ENCODE assay signal across 9 cellular contexts in the genomic region with DNA sequence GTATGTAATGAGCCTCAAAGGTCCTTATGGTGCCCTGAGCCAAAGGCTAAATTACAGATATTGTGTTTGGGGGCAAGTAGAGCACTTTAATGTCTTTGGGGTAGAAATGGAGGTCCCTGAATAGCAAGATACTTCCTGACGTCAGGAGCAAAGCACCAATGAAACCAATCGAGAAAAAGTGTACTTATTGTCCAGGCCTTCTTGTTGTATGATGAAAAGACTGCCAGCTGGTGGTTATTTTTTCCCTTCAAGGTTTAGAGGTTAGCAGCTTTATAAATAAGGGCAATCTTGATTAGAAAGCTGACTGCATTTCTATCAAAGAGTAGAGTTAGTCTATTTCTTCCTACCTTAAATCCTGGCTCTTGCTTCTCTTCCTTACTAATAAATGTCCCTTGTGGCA.
DNase-seq lines count a peak whose midpoint lies in the region; TF ChIP-seq lines count a peak whose summit lies in the region.
"Had no signal": no experiment of that assay in that cellular context is flagged by ENCODE, and none has a peak within 500 bp of the region (broad histone marks: within the 10 kb centered on the region; RNA-seq: fewer than 3 reads in every experiment).

No MANE protein-coding gene starts in this region.

- H3K36me3 Mint-ChIP-seq in activated naive CD4-positive, alpha-beta T cell treated with anti-CD3 and anti-CD28 coated beads for 36 hours (ENCODE audit: low read depth): no peaks in the 10 kb centered on the region

- no peaks in the 10 kb centered on the region for H3K9me3 Mint-ChIP-seq in activated naive CD4-positive, alpha-beta T cell treated with anti-CD3 and anti-CD28 coated beads for 36 hours

- no peaks in the 10 kb centered on the region for H3K9me3 ChIP-seq in SK-N-MC (ENCODE audit: low read depth, low read length)
- H3K9me3 ChIP-seq in tibial artery: no peaks in the 10 kb centered on the region
- H3K9me3 ChIP-seq in thyroid gland: no peaks in the 10 kb centered on the region
- H3K9me3 ChIP-seq: neutrophil had no signal

- no peak for DNase-seq in activated naive CD4-positive, alpha-beta T cell treated with anti-CD3 and anti-CD28 coated beads for 36 hours
- no peak for DNase-seq in activated naive CD4-positive, alpha-beta T cell treated with anti-CD3 and anti-CD28 coated beads, Interleukin-2, amount 50 U/mL, for 16 hours
- DNase-seq in SK-N-MC (ENCODE audit: low read depth, low spot score) (no peak), fibroblast of villous mesenchyme (ENCODE audit: low read depth) (no peak), tibial artery (no peak), thyroid gland (no peak), NCI-H1417 (lab: John Stamatoyannopoulos, UW) (no peak)
- no peak for DNase-seq in effector CD4-positive, alpha-beta T cell

- H3K9ac ChIP-seq in SK-N-MC (ENCODE audit: insufficient read length): no peak overlapping the region

- intact Hi-C loops in activated naive CD4-positive, alpha-beta T cell treated with anti-CD3 and anti-CD28 coated beads for 36 hours (cut with micrococcal nuclease): loop anchor here (1.0 kb wide), 1 partner anchor 886 kb away; no protein-coding TSS in a partner anchor
- intact Hi-C loops in tibial artery (cut with DNase I; ENCODE audit: low total_unique reads) (no loop called here), thyroid gland (cut with DNase I) (no loop called here)

- H3K4me3 ChIP-seq in SK-N-MC (peak overlapping the region; percentile 66), fibroblast of villous mesenchyme (ENCODE audit: low read depth, low read length) (peak overlapping the region; percentile 37), tibial artery (peak overlapping the region; percentile 41 to 44), thyroid gland (replicated peaks in 1 of 3) (no peak overlapping the region)

- TF ChIP-seq CTCF in fibroblast of villous mesenchyme (IDR thresholded peaks at IDR 0.05; ENCODE audit: insufficient read depth, low read depth, low read length) (no peak), tibial artery (IDR thresholded peaks at IDR 0.05) (no peak), thyroid gland (IDR thresholded peaks at IDR 0.05) (no peak)

- H3K4me3 Mint-ChIP-seq in activated naive CD4-positive, alpha-beta T cell treated with anti-CD3 and anti-CD28 coated beads for 36 hours: peak overlapping the region; percentile 78

- H3K27me3 Mint-ChIP-seq in activated naive CD4-positive, alpha-beta T cell treated with anti-CD3 and anti-CD28 coated beads for 36 hours (ENCODE audit: low read depth): no peaks in the 10 kb centered on the region

- H3K27ac ChIP-seq in SK-N-MC: no peak overlapping the region; the same call in 1 of the 2 replicates
- peak overlapping the region in 1 of 2 donors; percentile 27 for H3K27ac ChIP-seq in tibial artery
- no peak overlapping the region for H3K27ac ChIP-seq in thyroid gland
- H3K27ac ChIP-seq: neutrophil had no signal

- peaks cover 19% of the 10 kb centered on the region for H3K4me1 Mint-ChIP-seq in activated naive CD4-positive, alpha-beta T cell treated with anti-CD3 and anti-CD28 coated beads for 36 hours (ENCODE audit: low read depth)

- TF ChIP-seq POLR2A in thyroid gland (IDR thresholded peaks at IDR 0.05): no peak

- H3K36me3 ChIP-seq in SK-N-MC (ENCODE audit: insufficient read depth, low read length): no peaks in the 10 kb centered on the region
- no peaks in the 10 kb centered on the region for H3K36me3 ChIP-seq in tibial artery
- no peaks in the 10 kb centered on the region for H3K36me3 ChIP-seq in thyroid gland
- H3K36me3 ChIP-seq: neutrophil had no signal

- H3K27ac Mint-ChIP-seq in activated naive CD4-positive, alpha-beta T cell treated with anti-CD3 and anti-CD28 coated beads for 36 hours: peak overlapping the region; percentile 11

- CTCF ChIA-PET in activated naive CD4-positive, alpha-beta T cell treated with anti-CD3 and anti-CD28 coated beads for 36 hours (lab: Charles Lee): interaction anchor here (0.9 kb wide), 1 partner anchor 29 kb away, joined by 3 read pairs; no protein-coding TSS in a partner anchor

- 69 to 72% methylated on average over 2 of the region's 2 CpGs for WGBS in thyroid gland, 2 donors

- H3K4me1 ChIP-seq in tibial artery: peaks cover 0 to 21% (median 1%) of the 10 kb centered on the region in 4 donors
- H3K4me1 ChIP-seq in thyroid gland: no peaks in the 10 kb centered on the region

- no peaks in the 10 kb centered on the region for H3K27me3 ChIP-seq in tibial artery
- H3K27me3 ChIP-seq in thyroid gland: no peaks in the 10 kb centered on the region
- H3K27me3 ChIP-seq: neutrophil had no signal

Comparison
In these comparisons a context has a peak if more than half of its experiments do, and no peak if none do; other contexts are left out.
1. H3K4me3 ChIP-seq: peak in SK-N-MC (single experiment), fibroblast of villous mesenchyme (single experiment) and tibial artery (2 of 2); none in thyroid gland (0 of 3).